ENCODE assay signal across 4 cellular contexts in the genomic region with DNA sequence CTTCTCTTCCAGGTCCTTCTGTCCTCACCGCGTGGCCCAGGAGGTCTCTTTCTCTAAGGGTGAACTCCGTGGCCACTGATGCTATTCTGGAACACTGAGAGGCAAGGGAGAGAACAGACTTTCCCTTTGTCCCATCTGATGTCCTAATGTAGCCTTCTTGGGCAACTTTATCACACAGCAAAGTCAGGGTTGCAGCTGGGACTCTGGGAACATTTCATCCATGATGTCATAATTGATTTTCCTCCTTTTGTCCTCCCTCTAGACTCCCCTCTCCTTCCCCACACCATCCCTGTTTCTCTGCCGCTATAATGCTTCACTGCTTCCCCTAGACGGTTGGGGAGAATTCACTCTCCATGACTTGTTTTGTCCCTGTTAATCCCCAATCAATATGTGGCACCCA.
"Had no signal": no experiment of that assay in that cellular context is flagged by ENCODE, and none has a peak within 500 bp of the region (broad histone marks: within the 10 kb centered on the region; RNA-seq: fewer than 3 reads in every experiment).

No MANE protein-coding gene starts in this region.

- H3K4me1 Mint-ChIP-seq: IgD-negative memory B cell had no signal

- H3K4me3 Mint-ChIP-seq: GM23338, H9, IgD-negative memory B cell had no signal

- DNase-seq: H9, HCEC 1CT had no signal

- H3K27ac Mint-ChIP-seq: GM23338 had no signal

- H3K4me3 ChIP-seq: GM23338 had no signal

- H3K27me3 Mint-ChIP-seq: IgD-negative memory B cell had no signal

- H2AFZ ChIP-seq: GM23338 had no signal

- H3K4me2 ChIP-seq: GM23338 had no signal
